ENCODE assay signal across 9 cellular contexts in the genomic region with DNA sequence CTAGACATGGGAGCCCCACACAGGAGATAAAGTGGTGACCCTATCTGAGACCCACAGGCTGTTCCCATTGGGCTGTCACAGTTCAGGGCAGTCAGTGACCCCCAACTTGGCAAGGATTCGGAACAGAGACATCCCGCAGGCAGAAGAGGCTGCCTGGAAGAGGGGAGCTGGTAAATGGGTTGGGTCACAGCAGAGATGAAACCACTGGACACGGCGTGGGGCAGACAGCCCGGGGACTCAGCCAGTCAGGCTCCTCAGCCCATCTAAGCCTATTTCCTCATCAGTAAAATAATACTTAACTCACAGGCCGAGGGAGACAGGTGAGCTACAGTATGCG. TPM values are rescaled to one million over a fixed set of nuclear protein-coding genes. Genes with fewer than 3 reads are reported as not detected.
A peak's percentile ranks its signal among the peaks of the same experiment; 100 is the strongest.
DNase-seq lines count a peak whose midpoint lies in the region; ATAC-seq, FAIRE-seq and TF ChIP-seq lines count a peak whose summit lies in the region.
"Had no signal": no experiment of that assay in that cellular context is flagged by ENCODE, and none has a peak within 500 bp of the region (broad histone marks: within the 10 kb centered on the region; RNA-seq: fewer than 3 reads in every experiment).

No MANE protein-coding gene starts in this region.

- H3K9me3 ChIP-seq in OCI-LY3 (ENCODE audit: insufficient read depth, low read length) (no peaks in the 10 kb centered on the region), H1 (ENCODE audit: insufficient read depth in 2 of 2, low read depth in 1 of 2, low read length in 1 of 2) (no peaks in the 10 kb centered on the region; a peak in 1 of 4 replicates)

- H3K9ac ChIP-seq in OCI-LY3 (ENCODE audit: low read length) (peak overlapping the region; percentile 98), H1 (replicated peaks in 1 of 4; ENCODE audit: extremely low read depth in 1 of 4, low read depth in 3 of 4, low read length in 3 of 4) (peak overlapping the region in 3 of 4 experiments; percentile 52 to 95 (median 70); a peak in 4 of 7 replicates)

- DNase-seq in H1 (ENCODE audit: low read depth in 1 of 2, low spot score in 2 of 2) (no peak), osteocyte (ENCODE audit: extremely low spot score, unreplicated experiment) (peak; percentile 67), NCI-H2171 treated with DMSO at 0.1 percent for 48 hours (lab: John Stamatoyannopoulos, UW) (no peak)
- DNase-seq in stimulated activated CD4-positive, alpha-beta T cell treated with anti-CD3 and anti-CD28 coated beads, Interleukin-4, amount 100 ng/mL, for 4 hours = no peak
- no peak for DNase-seq in activated CD8-positive, alpha-beta memory T cell treated with anti-CD3 and anti-CD28 coated beads for 24 hours
- DNase-seq: stimulated activated CD4-positive, alpha-beta T cell treated with anti-CD3 and anti-CD28 coated beads, Interleukin-4, amount 100 ng/mL, for 1 hour had no signal

- H3K79me2 ChIP-seq in OCI-LY3 (ENCODE audit: low read length) (peaks cover 71% of the 10 kb centered on the region), H1 (ENCODE audit: control insufficient read depth in 1 of 2, insufficient read depth in 2 of 2, low read length in 2 of 2) (peaks cover 29 to 61% of the 10 kb centered on the region in 2 experiments)

- no peak overlapping the region for H2BK120ac ChIP-seq in H1 (replicated peaks; ENCODE audit: low read depth, low read length)

- no peak overlapping the region for H2BK20ac ChIP-seq in H1 (ENCODE audit: low read length)

- no peaks in the 10 kb centered on the region for H3K27me3 ChIP-seq in OCI-LY3 (ENCODE audit: low read depth, low read length)
- H3K27me3 ChIP-seq in H1 (replicated peaks in 1 of 4; ENCODE audit: control insufficient read depth in 3 of 4, extremely low read depth in 1 of 4, insufficient read depth in 3 of 4, low read length in 3 of 4) = peaks cover 0 to 2% (median 0%) of the 10 kb centered on the region in 4 experiments; a peak in 1 of 7 replicates

- no peak for TF ChIP-seq EP300 in H1 (IDR thresholded peaks at IDR 0.05; ENCODE audit: borderline replicate concordance in 1 of 2, low read depth in 2 of 2, low read length in 2 of 2)

- H3K4me1 ChIP-seq in OCI-LY3 (ENCODE audit: low read length) (peaks cover 33% of the 10 kb centered on the region), H1 (replicated peaks in 1 of 4; ENCODE audit: control insufficient read depth in 3 of 4, insufficient read depth in 4 of 4, low read length in 3 of 4) (peaks cover 7 to 17% (median 11%) of the 10 kb centered on the region in 4 experiments)

- H3K4me1 Mint-ChIP-seq in osteocyte (ENCODE audit: unreplicated experiment) = peaks cover 22% of the 10 kb centered on the region

- H3K36me3 Mint-ChIP-seq in osteocyte (ENCODE audit: unreplicated experiment) = no peaks in the 10 kb centered on the region

- H3K23ac ChIP-seq in H1 (ENCODE audit: insufficient read length) = no peak overlapping the region

- no peak; a peak in 1 of 3 replicates for TF ChIP-seq POLR2A in H1 (IDR thresholded peaks at IDR 0.05; ENCODE audit: control extremely low read depth in 1 of 2, low read depth in 2 of 2, low read length in 2 of 2)

- H3K27me3 Mint-ChIP-seq in osteocyte (ENCODE audit: unreplicated experiment) = no peaks in the 10 kb centered on the region

- no peak overlapping the region for H3K56ac ChIP-seq in H1 (replicated peaks; ENCODE audit: insufficient read length, low read depth, low read length)

- no peak for TF ChIP-seq RAD21 in H1 (IDR thresholded peaks at IDR 0.05 in 1 of 2, conservative IDR thresholded peaks at IDR 0.05 in 1 of 2; ENCODE audit: low read depth in 2 of 2, low read length in 2 of 2)

- H4K91ac ChIP-seq in H1 (replicated peaks; ENCODE audit: insufficient read length, low read length) = no peak overlapping the region

- no peak overlapping the region for H2BK15ac ChIP-seq in H1 (ENCODE audit: low read length)

- POLR2A ChIA-PET in H1 (lab: Charles Lee; ENCODE audit: partially characterized antibody) = interaction anchor here (1.2 to 4.6 kb wide), 7 partner anchors 11 to 50 kb away, joined by 3 to 38 read pairs (median 8); a partner anchor contains a TSS

- no peak overlapping the region for H4K5ac ChIP-seq in H1 (ENCODE audit: insufficient read length, low read depth, low read length)

- no peaks in the 10 kb centered on the region for H3K9me3 Mint-ChIP-seq in osteocyte (ENCODE audit: unreplicated experiment)

- CTCF ChIA-PET in H1 (lab: Charles Lee; ENCODE audit: partially characterized antibody) = interaction anchor here (1.4 to 3.9 kb wide), 4 partner anchors 9 to 78 kb away, joined by 3 to 20 read pairs (median 12); no protein-coding TSS in a partner anchor

- peak overlapping the region; percentile 31 for H3K27ac Mint-ChIP-seq in osteocyte (ENCODE audit: unreplicated experiment)

- no peak overlapping the region for H2BK12ac ChIP-seq in H1 (ENCODE audit: low read depth, low read length)

- H3K4me2 ChIP-seq in OCI-LY3 (ENCODE audit: low read length) (peak overlapping the region; percentile 95), H1 (ENCODE audit: insufficient read depth in 1 of 2, low read depth in 2 of 2, low read length in 2 of 2) (peak overlapping the region; percentile 97)

- H3K27ac ChIP-seq in OCI-LY3 (ENCODE audit: low read length) = peak overlapping the region; percentile 70; the same call in 1 of the 2 replicates
- no peak overlapping the region for H3K27ac ChIP-seq in H1 (ENCODE audit: low read depth, low read length)

- H3K4me3 ChIP-seq in GM12875 (ENCODE audit: low read depth, low read length) = peak overlapping the region; percentile 90
- peak overlapping the region; percentile 96 for H3K4me3 ChIP-seq in OCI-LY3 (ENCODE audit: low read length)
- H3K4me3 ChIP-seq in H1 (ENCODE audit: extremely low read depth in 1 of 4, insufficient read depth in 2 of 4, low read depth in 3 of 4, low read length in 4 of 4) = peak overlapping the region; percentile 51 to 92 (median 78); a peak in 7 of 8 replicates

- H3K36me3 ChIP-seq in OCI-LY3 (replicated peaks; ENCODE audit: low read depth, low read length) (peaks cover 15% of the 10 kb centered on the region), H1 (ENCODE audit: control insufficient read depth in 2 of 4, insufficient read depth in 4 of 4, low read length in 3 of 4) (peaks cover 0 to 6% (median 3%) of the 10 kb centered on the region in 4 experiments; a peak in 3 of 8 replicates)

- no peak overlapping the region for H2AFZ ChIP-seq in OCI-LY3 (ENCODE audit: low read depth, low read length)
- H2AFZ ChIP-seq in H1 (ENCODE audit: low read length) = no peak overlapping the region

- H4K8ac ChIP-seq in H1 (ENCODE audit: extremely low read depth, insufficient read depth, low read length) = no peak overlapping the region

- no peak overlapping the region for H3K4ac ChIP-seq in H1 (replicated peaks; ENCODE audit: insufficient read length, low read depth, low read length)

- H3K14ac ChIP-seq in H1 (ENCODE audit: insufficient read length) = no peak overlapping the region

- peaks cover 27% of the 10 kb centered on the region for H3K79me1 ChIP-seq in H1 (ENCODE audit: low read depth, low read length)

- H2BK5ac ChIP-seq in H1 (ENCODE audit: low read depth, low read length) = 0 out of 2 replicates have a peak overlapping the region, but pooled peaks have one; percentile 15

- FAIRE-seq in H1 (lab: Jason Lieb, UNC) = no peak

- peaks cover 13% of the 10 kb centered on the region for H3K23me2 ChIP-seq in H1 (ENCODE audit: low read depth, low read length)

- peaks cover 20% of the 10 kb centered on the region for H4K20me1 ChIP-seq in OCI-LY3 (ENCODE audit: insufficient read depth, low read length)
- H4K20me1 ChIP-seq in H1 (replicated peaks in 1 of 2; ENCODE audit: control insufficient read depth in 1 of 2, insufficient read depth in 2 of 2, low read length in 2 of 2) = peaks cover 4 to 8% of the 10 kb centered on the region in 2 experiments

- peak overlapping the region; percentile 77 for H3K4me3 Mint-ChIP-seq in osteocyte (ENCODE audit: unreplicated experiment)

- H3K18ac ChIP-seq in H1 (ENCODE audit: extremely low read depth, low read length) = no peak overlapping the region

- no peak for ATAC-seq in HG02763 (IDR thresholded peaks at IDR 0.05; ENCODE audit: unreplicated experiment)

- 92% methylated on average over 7 of the region's 7 CpGs; no CpG with 5 or more reads in 1 of the 2 experiments for WGBS in H1 (ENCODE audit: extremely low coverage in 1 of 2, insufficient coverage in 1 of 2, insufficient read length in 1 of 2, insufficient replicate concordance in 2 of 2, low coverage in 1 of 2, low lambda C conversion rate in 2 of 2, missing lambda C conversion rate in 1 of 2), 2 experiments

- TF ChIP-seq CTCF in GM12875 (IDR thresholded peaks at IDR 0.05; ENCODE audit: borderline replicate concordance, insufficient read depth, low read depth, low read length) = no peak
- TF ChIP-seq CTCF in OCI-LY3 (IDR thresholded peaks at IDR 0.05; ENCODE audit: low read depth, low read length) = no peak
- TF ChIP-seq CTCF in H1 (IDR thresholded peaks at IDR 0.05; ENCODE audit: control extremely low read depth in 1 of 3, insufficient read depth in 1 of 3, low read depth in 1 of 3, low read length in 3 of 3) = no peak
- no peak for TF ChIP-seq CTCF in osteocyte (IDR thresholded peaks at IDR 0.05)

- peak overlapping the region; percentile 5; the same call in 1 of the 2 replicates for H2AK5ac ChIP-seq in H1 (ENCODE audit: low read depth, low read length)

RNA-seq across cellular contexts. Expression of a gene that starts 1.8 kb away (rescaled TPM):
- 60.0 and 62.3 TPM in 2 replicates for total RNA-seq in H1 (2021; fragmentation: NEBNext Ultra II Directional; extraction: Animal tissue kit (Norgen Biotek cat#: 25700))
- 137 and 140 TPM in 2 replicates for polyA plus RNA-seq in H1 (2011; rRNA removed)
- 83.3 TPM for polyA plus RNA-seq in H1 (2011; cell fraction: cytosol; rRNA removed)
- polyA plus RNA-seq in H1 (2011; cell fraction: nucleus; rRNA removed) = 151 TPM
- polyA plus RNA-seq in H1 (2012, experiment 1 of 2) = 40.9 to 66.3 TPM (median 64.6 TPM) in 4 replicates
- polyA plus RNA-seq in H1 (2012, experiment 2 of 2) = 62.3 TPM
- polyA plus RNA-seq in H1 (2013, experiment 1 of 2) = 62.0 TPM
- polyA plus RNA-seq in H1 (2013, experiment 2 of 2) = 74.5 TPM
- polyA minus RNA-seq in H1 (2011; rRNA and poly(A)+ RNA removed) = 182 and 205 TPM in 2 replicates
- polyA minus RNA-seq in H1 (2011; cell fraction: cytosol; rRNA and poly(A)+ RNA removed) = 53.9 TPM
- polyA minus RNA-seq in H1 (2011; cell fraction: nucleus; rRNA and poly(A)+ RNA removed) = 87.0 TPM
- 18.7 and 20.5 TPM in 2 replicates for total RNA-seq in osteocyte

RNA-seq across cellular contexts. Expression of a gene that starts 22.6 kb away (rescaled TPM):
- total RNA-seq in H1 (2021; fragmentation: NEBNext Ultra II Directional; extraction: Animal tissue kit (Norgen Biotek cat#: 25700)) = 9.3 and 12.5 TPM in 2 replicates
- polyA plus RNA-seq in H1 (2011; rRNA removed) = 3.5 and 3.8 TPM in 2 replicates
- 6.9 TPM for polyA plus RNA-seq in H1 (2011; cell fraction: cytosol; rRNA removed)
- polyA plus RNA-seq in H1 (2011; cell fraction: nucleus; rRNA removed) = 9.3 TPM
- polyA plus RNA-seq in H1 (2012, experiment 1 of 2) = 9.9 to 16.6 TPM (median 13.0 TPM) in 4 replicates
- 5.2 TPM for polyA plus RNA-seq in H1 (2012, experiment 2 of 2)
- polyA plus RNA-seq in H1 (2013, experiment 1 of 2) = 21.4 TPM
- polyA plus RNA-seq in H1 (2013, experiment 2 of 2) = 22.4 TPM
- polyA minus RNA-seq in H1 (2011; rRNA and poly(A)+ RNA removed) = 4.7 and 5.8 TPM in 2 replicates
- polyA minus RNA-seq in H1 (2011; cell fraction: cytosol; rRNA and poly(A)+ RNA removed) = 4.7 TPM
- polyA minus RNA-seq in H1 (2011; cell fraction: nucleus; rRNA and poly(A)+ RNA removed) = 10.9 TPM
- 1.8 and 2.0 TPM in 2 replicates for total RNA-seq in osteocyte

RNA-seq across cellular contexts. Expression of a gene that starts 49.8 kb away (rescaled TPM):
- total RNA-seq in H1 (2021; fragmentation: NEBNext Ultra II Directional; extraction: Animal tissue kit (Norgen Biotek cat#: 25700)) = 72.9 and 83.8 TPM in 2 replicates
- 21.2 and 36.1 TPM in 2 replicates for polyA plus RNA-seq in H1 (2011; rRNA removed)
- 36.7 TPM for polyA plus RNA-seq in H1 (2011; cell fraction: cytosol; rRNA removed)
- polyA plus RNA-seq in H1 (2011; cell fraction: nucleus; rRNA removed) = 75.5 TPM
- 42.3 to 65.4 TPM (median 49.3 TPM) in 4 replicates for polyA plus RNA-seq in H1 (2012, experiment 1 of 2)
- 2.1 TPM for polyA plus RNA-seq in H1 (2012, experiment 2 of 2)
- polyA plus RNA-seq in H1 (2013, experiment 1 of 2) = 28.4 TPM
- polyA plus RNA-seq in H1 (2013, experiment 2 of 2) = 27.2 TPM
- 568 and 799 TPM in 2 replicates for polyA minus RNA-seq in H1 (2011; rRNA and poly(A)+ RNA removed)
- polyA minus RNA-seq in H1 (2011; cell fraction: cytosol; rRNA and poly(A)+ RNA removed) = 135 TPM
- 269 TPM for polyA minus RNA-seq in H1 (2011; cell fraction: nucleus; rRNA and poly(A)+ RNA removed)
- 71.1 and 71.5 TPM in 2 replicates for total RNA-seq in osteocyte
